Comparison of ENCODE assay signal across 16 cellular contexts in the genomic region with DNA sequence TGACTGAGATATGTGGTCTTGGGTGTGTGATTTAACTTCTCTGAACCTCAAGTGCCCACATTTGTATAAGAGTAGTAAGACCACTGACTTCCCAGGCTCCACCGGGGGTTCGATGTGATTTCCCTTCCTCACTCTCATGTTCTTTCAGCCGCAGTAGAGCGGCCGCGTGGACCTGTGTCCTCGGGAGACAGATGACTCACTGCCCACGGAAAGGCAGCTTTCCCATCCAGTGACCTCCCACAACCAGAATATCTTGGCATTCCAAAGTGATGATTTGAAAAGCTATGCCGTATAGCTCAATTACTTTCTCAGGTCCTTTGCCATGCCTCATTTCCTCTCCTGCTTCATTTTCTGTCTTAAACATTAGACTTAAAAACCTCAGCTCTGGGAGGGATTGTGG.
DNase-seq lines count a peak whose midpoint lies in the region; ATAC-seq and TF ChIP-seq lines count a peak whose summit lies in the region.
"Had no signal": no experiment of that assay in that cellular context is flagged by ENCODE, and none has a peak within 500 bp of the region (broad histone marks: within the 10 kb centered on the region; RNA-seq: fewer than 3 reads in every experiment).

No MANE protein-coding gene starts in this region.

- peak; percentile 39 for DNase-seq in COLO829 (ENCODE audit: low spot score)
- peak; percentile 23 for DNase-seq in RKO (ENCODE audit: low spot score)
- DNase-seq in epithelial cell of prostate (ENCODE audit: low read depth, low spot score): no peak
- DNase-seq in osteoblast (ENCODE audit: insufficient read length, low spot score, missing footprints): peak; percentile 97
- DNase-seq in left lobe of liver (ENCODE audit: low spot score): no peak
- DNase-seq in NCI-H82 (lab: John Stamatoyannopoulos, UW): no peak
- DNase-seq: activated gamma-delta T cell; CD8-positive, alpha-beta memory T cell; colonic mucosa; glutamatergic neuron; NCI-H187; stomach; T-cell had no signal

- H3K27me3 ChIP-seq in osteoblast (ENCODE audit: insufficient read depth, low read length): no peaks in the 10 kb centered on the region
- H3K27me3 ChIP-seq: colonic mucosa, stomach had no signal

- peaks cover 29% of the 10 kb centered on the region for H3K4me1 ChIP-seq in osteoblast (ENCODE audit: insufficient read depth, low read length)
- H3K4me1 ChIP-seq: colonic mucosa, parathyroid adenoma, stomach had no signal

- H4K20me1 ChIP-seq in osteoblast (ENCODE audit: insufficient read depth, low read length): no peaks in the 10 kb centered on the region

- no peak for ATAC-seq in left lobe of liver
- no peak for ATAC-seq in HG03460 (IDR thresholded peaks at IDR 0.05; ENCODE audit: unreplicated experiment)
- no peak for ATAC-seq in GM21528 (IDR thresholded peaks at IDR 0.05; ENCODE audit: low FRiP score, unreplicated experiment)
- ATAC-seq: T-cell had no signal

- TF ChIP-seq CTCF in osteoblast (IDR thresholded peaks at IDR 0.05; ENCODE audit: extremely low read depth, low read depth, low read length): no peak

- H3K9me3 ChIP-seq in osteoblast (ENCODE audit: low read depth, low read length): no peaks in the 10 kb centered on the region
- H3K9me3 ChIP-seq: colonic mucosa, stomach had no signal

- H3K4me2 ChIP-seq in osteoblast (ENCODE audit: insufficient read depth, low read length): peak overlapping the region; percentile 59

- no peak overlapping the region for H2AFZ ChIP-seq in osteoblast (ENCODE audit: low read length)
- H2AFZ ChIP-seq: parathyroid adenoma had no signal

- peaks cover 74% of the 10 kb centered on the region for H3K36me3 ChIP-seq in osteoblast (ENCODE audit: insufficient read depth, low read length)

- H3K27ac ChIP-seq in epithelial cell of prostate (peak overlapping the region; percentile 26), osteoblast (ENCODE audit: low read depth, low read length) (peak overlapping the region; percentile 81)
- H3K27ac ChIP-seq: colonic mucosa, parathyroid adenoma, stomach had no signal

- peak overlapping the region; percentile 13 for H3K4me3 ChIP-seq in osteoblast (ENCODE audit: insufficient read depth, low read length)
- H3K4me3 ChIP-seq: colonic mucosa, stomach had no signal

- H3K79me2 ChIP-seq in osteoblast (ENCODE audit: insufficient read depth, low read length): no peaks in the 10 kb centered on the region
- H3K79me2 ChIP-seq: parathyroid adenoma had no signal

Comparison
In these comparisons a context has a peak if more than half of its experiments do, and no peak if none do; other contexts are left out.
1. DNase-seq: peak in COLO829 (single experiment), RKO (single experiment) and osteoblast (single experiment); none in epithelial cell of prostate (single experiment), left lobe of liver (single experiment) and NCI-H82 (single experiment).